Comparison of ENCODE assay signal across 22 cellular contexts in the genomic region with DNA sequence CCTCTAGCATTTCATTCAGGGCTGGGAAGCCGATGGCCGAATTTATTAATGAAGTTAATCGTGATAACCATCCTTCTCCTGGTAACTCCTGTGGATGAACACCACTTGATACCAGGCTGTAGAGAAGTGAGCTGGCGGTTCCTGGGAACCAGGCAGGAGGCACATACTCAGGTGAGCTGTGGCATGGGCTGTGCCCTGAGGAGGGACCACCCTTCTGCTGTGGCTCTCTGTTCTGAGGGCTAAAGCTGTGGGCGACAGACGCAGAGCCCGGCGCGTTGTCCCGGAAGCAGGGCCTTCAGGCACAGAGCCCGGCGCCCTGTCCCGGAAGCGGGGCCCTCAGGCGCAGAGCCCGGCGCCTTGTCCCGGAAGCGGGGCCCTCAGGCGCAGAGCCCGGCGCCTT.
A peak's percentile ranks its signal among the peaks of the same experiment; 100 is the strongest.
DNase-seq lines count a peak whose midpoint lies in the region; ATAC-seq and TF ChIP-seq lines count a peak whose summit lies in the region.
"Had no signal": no experiment of that assay in that cellular context is flagged by ENCODE, and none has a peak within 500 bp of the region (broad histone marks: within the 10 kb centered on the region; RNA-seq: fewer than 3 reads in every experiment).

No MANE protein-coding gene starts in this region.

- no peaks in the 10 kb centered on the region for H3K4me1 ChIP-seq in esophagus squamous epithelium
- H3K4me1 ChIP-seq: BLaER1, Caco-2 had no signal

- no peak overlapping the region for H3K27ac ChIP-seq in esophagus squamous epithelium
- H3K27ac ChIP-seq: 22Rv1, BLaER1, C4-2B, GM23248 had no signal

- no peaks in the 10 kb centered on the region for H3K4me1 Mint-ChIP-seq in stimulated activated naive CD8-positive, alpha-beta T cell treated with anti-CD3 and anti-CD28 coated beads, Interleukin-15, amount 100 ng/mL, for 72 hours
- H3K4me1 Mint-ChIP-seq in osteocyte (ENCODE audit: unreplicated experiment) = no peaks in the 10 kb centered on the region
- H3K4me1 Mint-ChIP-seq: B cell; CD4-positive, CD25-positive, alpha-beta regulatory T cell; H9 had no signal

- H3K36me3 ChIP-seq in esophagus squamous epithelium = no peaks in the 10 kb centered on the region
- H3K36me3 ChIP-seq: BLaER1 had no signal

- H3K9me3 ChIP-seq in esophagus squamous epithelium = no peaks in the 10 kb centered on the region
- H3K9me3 ChIP-seq: BLaER1, Caco-2 had no signal

- H3K27ac Mint-ChIP-seq in stimulated activated naive CD8-positive, alpha-beta T cell treated with anti-CD3 and anti-CD28 coated beads, Interleukin-15, amount 100 ng/mL, for 72 hours = no peak overlapping the region
- no peak overlapping the region for H3K27ac Mint-ChIP-seq in osteocyte (ENCODE audit: unreplicated experiment)
- H3K27ac Mint-ChIP-seq: B cell; CD4-positive, CD25-positive, alpha-beta regulatory T cell; CD8-positive, alpha-beta T cell; H9; HFFc6 had no signal

- intact Hi-C loops in esophagus squamous epithelium (cut with DNase I) = no loop called here

- H3K9me3 Mint-ChIP-seq in stimulated activated naive CD8-positive, alpha-beta T cell treated with anti-CD3 and anti-CD28 coated beads, Interleukin-15, amount 100 ng/mL, for 72 hours = peaks cover 0 to 3% of the 10 kb centered on the region in 2 donors
- H3K9me3 Mint-ChIP-seq in osteocyte (ENCODE audit: unreplicated experiment) = peaks cover 20% of the 10 kb centered on the region
- H3K9me3 Mint-ChIP-seq: CD8-positive, alpha-beta T cell; H9 had no signal

- no peaks in the 10 kb centered on the region for H3K27me3 Mint-ChIP-seq in stimulated activated naive CD8-positive, alpha-beta T cell treated with anti-CD3 and anti-CD28 coated beads, Interleukin-15, amount 100 ng/mL, for 72 hours
- no peaks in the 10 kb centered on the region for H3K27me3 Mint-ChIP-seq in osteocyte (ENCODE audit: unreplicated experiment)
- H3K27me3 Mint-ChIP-seq: B cell; CD4-positive, CD25-positive, alpha-beta regulatory T cell had no signal

- H3K36me3 Mint-ChIP-seq in osteocyte (ENCODE audit: unreplicated experiment) = no peaks in the 10 kb centered on the region
- H3K36me3 Mint-ChIP-seq: CD4-positive, CD25-positive, alpha-beta regulatory T cell; CD8-positive, alpha-beta T cell had no signal

- no peak overlapping the region for H3K4me3 Mint-ChIP-seq in stimulated activated naive CD8-positive, alpha-beta T cell treated with anti-CD3 and anti-CD28 coated beads, Interleukin-15, amount 100 ng/mL, for 72 hours
- no peak overlapping the region for H3K4me3 Mint-ChIP-seq in osteocyte (ENCODE audit: unreplicated experiment)
- H3K4me3 Mint-ChIP-seq: B cell; CD4-positive, CD25-positive, alpha-beta regulatory T cell; CD8-positive, alpha-beta T cell; H9; HFFc6 had no signal

- H3K4me3 ChIP-seq in esophagus squamous epithelium = no peak overlapping the region
- H3K4me3 ChIP-seq: BLaER1, GM23248 had no signal

- DNase-seq in stimulated activated naive CD8-positive, alpha-beta T cell treated with anti-CD3 and anti-CD28 coated beads, Interleukin-15, amount 100 ng/mL, for 72 hours = no peak
- no peak for DNase-seq in stimulated activated naive CD8-positive, alpha-beta T cell treated with anti-CD3 and anti-CD28 coated beads, Interleukin-15, Interleukin-2, amounts not matched to agents 100 U/mL and 50 U/mL, for 24 hours
- peak; percentile 18 for DNase-seq in islet precursor cell
- DNase-seq in osteocyte (ENCODE audit: extremely low spot score, unreplicated experiment) = peak; percentile 49
- no peak for DNase-seq in NCI-H187 treated with DMSO at 0.1 percent for 48 hours (lab: John Stamatoyannopoulos, UW)
- DNase-seq in esophagus squamous epithelium (lab: John Stamatoyannopoulos, UW) = no peak
- DNase-seq in HEK293T (ENCODE audit: extremely low spot score) = no peak
- DNase-seq: Caco-2; CD4-positive, CD25-positive, alpha-beta regulatory T cell; DMS53; DMS79 treated with DMSO at 0.1 percent for 48 hours; GF-D8; GM23248; H9; HFFc6 had no signal

- H3K27me3 ChIP-seq in esophagus squamous epithelium = peaks cover 0 to 16% (median 0%) of the 10 kb centered on the region in 4 donors
- H3K27me3 ChIP-seq: BLaER1 had no signal

- ATAC-seq in stimulated activated naive CD8-positive, alpha-beta T cell treated with anti-CD3 and anti-CD28 coated beads, Interleukin-15, amount 100 ng/mL, for 72 hours = peak; percentile 33
- ATAC-seq in stimulated activated naive CD8-positive, alpha-beta T cell treated with anti-CD3 and anti-CD28 coated beads, Interleukin-15, Interleukin-2, amounts not matched to agents 100 U/mL and 50 U/mL, for 24 hours = no peak
- ATAC-seq in HG03135 (IDR thresholded peaks at IDR 0.05; ENCODE audit: unreplicated experiment) = no peak
- ATAC-seq: CD8-positive, alpha-beta T cell; HCT116 had no signal

- no peak for TF ChIP-seq POLR2A in esophagus squamous epithelium (IDR thresholded peaks at IDR 0.05)

- CTCF ChIA-PET in HEK293T (lab: Yijun Ruan, JAX) = no interaction called here

- POLR2A ChIA-PET in HEK293T (lab: Yijun Ruan, JAX) = no interaction called here

- TF ChIP-seq CTCF in osteocyte (IDR thresholded peaks at IDR 0.05) = no peak
- no peak for TF ChIP-seq CTCF in esophagus squamous epithelium (IDR thresholded peaks at IDR 0.05)

- 95 to 100% methylated on average over 3 to 4 of the region's 22 CpGs for WGBS in esophagus squamous epithelium, 2 donors

TF ChIP-seq in HEK293T, 16 proteins besides CTCF, POLR2A, EP300 and RAD21:
- TF ChIP-seq PKNOX1 (IDR thresholded peaks at IDR 0.05) (no peak), NFRKB (IDR thresholded peaks at IDR 0.05) (no peak), ARNT (IDR thresholded peaks at IDR 0.05) (no peak), BHLHE40 (IDR thresholded peaks at IDR 0.05; ENCODE audit: borderline replicate concordance) (no peak), FOXM1 (IDR thresholded peaks at IDR 0.05; ENCODE audit: borderline replicate concordance) (no peak), FOXA1 (IDR thresholded peaks at IDR 0.05) (no peak), ELF4 (IDR thresholded peaks at IDR 0.05) (no peak), SP1 (IDR thresholded peaks at IDR 0.05) (no peak), SUZ12 (IDR thresholded peaks at IDR 0.05) (no peak), CTBP1 (IDR thresholded peaks at IDR 0.05; ENCODE audit: borderline replicate concordance) (no peak), HDGF (IDR thresholded peaks at IDR 0.05; ENCODE audit: borderline replicate concordance) (no peak), LEF1 (IDR thresholded peaks at IDR 0.05; ENCODE audit: borderline replicate concordance) (no peak), L3MBTL2 (conservative IDR thresholded peaks at IDR 0.05) (no peak), FOXK2 (IDR thresholded peaks at IDR 0.05) (no peak), TARDBP (IDR thresholded peaks at IDR 0.05) (no peak), ZNF384 (IDR thresholded peaks at IDR 0.05) (no peak)

Comparison
In these comparisons a context has a peak if more than half of its experiments do, and no peak if none do; other contexts are left out.
1. DNase-seq: peak in islet precursor cell (single experiment) and osteocyte (single experiment); none in stimulated activated naive CD8-positive, alpha-beta T cell treated with anti-CD3 and anti-CD28 coated beads, Interleukin-15, amount 100 ng/mL, for 72 hours (0 of 2), stimulated activated naive CD8-positive, alpha-beta T cell treated with anti-CD3 and anti-CD28 coated beads, Interleukin-15, Interleukin-2, amounts not matched to agents 100 U/mL and 50 U/mL, for 24 hours (single experiment), NCI-H187 treated with DMSO at 0.1 percent for 48 hours (single experiment), esophagus squamous epithelium (single experiment) and HEK293T (single experiment).